22 cellular contexts compared by ENCODE assay signal in genomic region chr18:35609236-35609635, GRCh38.
"Had no signal": no experiment of that assay in that cellular context is flagged by ENCODE, and none has a peak within 500 bp of the region (broad histone marks: within the 10 kb centered on the region; RNA-seq: fewer than 3 reads in every experiment).

No MANE protein-coding gene starts in this region.

- H3K9me3 ChIP-seq: mucosa of descending colon, ovary, prostate gland, right lobe of liver, testis, tibial nerve, upper lobe of right lung, vagina had no signal

- DNase-seq: effector memory CD8-positive, alpha-beta T cell; foreskin keratinocyte; heart left ventricle; hippocampal formation; natural killer cell; ovary; right lobe of liver; spleen; stimulated activated CD4-positive, alpha-beta T cell treated with anti-CD3 and anti-CD28 coated beads, Interleukin-15, amount 100 ng/mL, for 24 hours; stimulated activated CD4-positive, alpha-beta T cell treated with anti-CD3 and anti-CD28 coated beads, Interleukin-1b, Interleukin-23, amount 100 ng/mL, for 48 hours; stimulated activated CD4-positive, alpha-beta T cell treated with anti-CD3 and anti-CD28 coated beads, Interleukin-4, amount 100 ng/mL, for 24 hours; stimulated activated naive B cell treated with anti-CD40 and anti-IgM and Interleukin-4, amounts not matched to agents 10 μg/mL and 1 μg/mL and 100 μg/mL, for 72 hours; stimulated activated naive CD8-positive, alpha-beta T cell treated with anti-CD3 and anti-CD28 coated beads, Interleukin-15, amount 100 ng/mL, for 72 hours; testis; upper lobe of right lung had no signal

- H3K4me3 Mint-ChIP-seq: dendritic cell treated with granulocyte-macrophage colony-stimulating factor and Interleukin-4, amounts not matched to agents 40 ng/mL and 50 ng/mL, for 4 days; effector memory CD8-positive, alpha-beta T cell; natural killer cell; neural crest cell; stimulated activated naive B cell treated with anti-CD40 and anti-IgM and Interleukin-4, amounts not matched to agents 10 μg/mL and 1 μg/mL and 100 μg/mL, for 72 hours; stimulated activated naive CD8-positive, alpha-beta T cell treated with anti-CD3 and anti-CD28 coated beads, Interleukin-15, amount 100 ng/mL, for 72 hours had no signal

- H3K36me3 ChIP-seq: heart left ventricle, ovary, prostate gland, right lobe of liver, spleen, tibial nerve, upper lobe of right lung, vagina had no signal

- H3K27ac Mint-ChIP-seq: dendritic cell treated with granulocyte-macrophage colony-stimulating factor and Interleukin-4, amounts not matched to agents 40 ng/mL and 50 ng/mL, for 4 days; effector memory CD8-positive, alpha-beta T cell; natural killer cell; stimulated activated naive B cell treated with anti-CD40 and anti-IgM and Interleukin-4, amounts not matched to agents 10 μg/mL and 1 μg/mL and 100 μg/mL, for 72 hours; stimulated activated naive CD8-positive, alpha-beta T cell treated with anti-CD3 and anti-CD28 coated beads, Interleukin-15, amount 100 ng/mL, for 72 hours had no signal

- H3K4me1 ChIP-seq: prostate gland, testis, upper lobe of right lung had no signal

- H3K9me3 Mint-ChIP-seq: dendritic cell treated with granulocyte-macrophage colony-stimulating factor and Interleukin-4, amounts not matched to agents 40 ng/mL and 50 ng/mL, for 4 days; effector memory CD8-positive, alpha-beta T cell; natural killer cell; neural crest cell; stimulated activated naive B cell treated with anti-CD40 and anti-IgM and Interleukin-4, amounts not matched to agents 10 μg/mL and 1 μg/mL and 100 μg/mL, for 72 hours; stimulated activated naive CD8-positive, alpha-beta T cell treated with anti-CD3 and anti-CD28 coated beads, Interleukin-15, amount 100 ng/mL, for 72 hours had no signal

- H3K27me3 ChIP-seq: foreskin keratinocyte, heart left ventricle, ovary, right lobe of liver, spleen, testis, tibial nerve, upper lobe of right lung, vagina had no signal

- H3K27ac ChIP-seq: foreskin keratinocyte, heart left ventricle, ovary, prostate gland, right lobe of liver, spleen, testis, tibial nerve, upper lobe of right lung, vagina had no signal

- H3K36me3 Mint-ChIP-seq: natural killer cell had no signal

- ATAC-seq: effector memory CD8-positive, alpha-beta T cell; left lobe of liver; natural killer cell; stimulated activated naive B cell treated with anti-CD40 and anti-IgM and Interleukin-4, amounts not matched to agents 10 μg/mL and 1 μg/mL and 100 μg/mL, for 72 hours; stimulated activated naive CD8-positive, alpha-beta T cell treated with anti-CD3 and anti-CD28 coated beads, Interleukin-15, amount 100 ng/mL, for 72 hours; upper lobe of right lung had no signal

- H3K27me3 Mint-ChIP-seq: dendritic cell treated with granulocyte-macrophage colony-stimulating factor and Interleukin-4, amounts not matched to agents 40 ng/mL and 50 ng/mL, for 4 days; effector memory CD8-positive, alpha-beta T cell; stimulated activated naive B cell treated with anti-CD40 and anti-IgM and Interleukin-4, amounts not matched to agents 10 μg/mL and 1 μg/mL and 100 μg/mL, for 72 hours; stimulated activated naive CD8-positive, alpha-beta T cell treated with anti-CD3 and anti-CD28 coated beads, Interleukin-15, amount 100 ng/mL, for 72 hours had no signal

- H3K4me3 ChIP-seq: heart left ventricle, mucosa of descending colon, ovary, prostate gland, right lobe of liver, spleen, testis, tibial nerve, upper lobe of right lung, vagina had no signal
